In the genomic region with DNA sequence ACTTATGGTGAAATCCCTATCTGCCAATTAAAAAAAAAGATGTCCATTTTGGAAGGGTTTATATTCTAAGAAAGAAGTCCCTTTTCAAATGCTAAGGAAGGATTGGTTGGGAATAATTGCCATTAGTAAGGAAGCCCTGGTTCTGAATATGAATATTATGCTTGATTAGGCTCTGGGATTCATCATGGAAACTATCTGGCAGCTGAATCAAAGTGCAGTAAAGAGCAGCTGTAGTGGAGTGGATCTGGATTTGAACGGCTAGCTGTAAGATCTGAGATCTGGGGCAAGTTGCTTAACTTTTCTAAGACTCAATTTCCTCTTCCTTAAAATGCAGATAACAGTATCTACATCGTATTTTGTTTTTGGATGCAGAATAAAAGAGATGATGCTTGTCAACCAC, we compare ENCODE assay signal across 10 cellular contexts. TPM values are rescaled to one million over a fixed set of nuclear protein-coding genes. Genes with fewer than 3 reads are reported as not detected.
"Had no signal": no experiment of that assay in that cellular context is flagged by ENCODE, and none has a peak within 500 bp of the region (broad histone marks: within the 10 kb centered on the region; RNA-seq: fewer than 3 reads in every experiment).

No MANE protein-coding gene starts in this region.

- H3K9ac ChIP-seq: GM23248 had no signal

- ATAC-seq: HCT116, K562 had no signal

- H3K9me3 ChIP-seq: HAP-1 had no signal

- H3K4me3 ChIP-seq: GM23248, HAP-1, K562 had no signal

- H3K27ac ChIP-seq: GM23248 had no signal

- DNase-seq: GM23248, GOT3, H7, HFFc6, IMR-90 had no signal

- H3K36me3 ChIP-seq: HAP-1 had no signal

- H2AFZ ChIP-seq: GM23248 had no signal

- H3K4me1 ChIP-seq: HAP-1 had no signal

RNA-seq across cellular contexts. Expression of gene IL12B, which starts 10.5 kb away (rescaled TPM):
- total RNA-seq: GM23248, H4, H7, HFFc6, HT-29, IMR-90, K562 had no signal
- polyA plus RNA-seq: GM23248, K562 had no signal
